ENCODE assay signal across 7 cellular contexts in genomic region chr2:219395056-219395455, GRCh38. TPM values are rescaled to one million over a fixed set of nuclear protein-coding genes. Genes with fewer than 3 reads are reported as not detected.
"Had no signal": no experiment of that assay in that cellular context is flagged by ENCODE, and none has a peak within 500 bp of the region (broad histone marks: within the 10 kb centered on the region; RNA-seq: fewer than 3 reads in every experiment).

No MANE protein-coding gene starts in this region.

RNA-seq across cellular contexts. Expression of gene DES, which starts 23.1 kb away (rescaled TPM):
- total RNA-seq: activated naive CD4-positive, alpha-beta T cell treated with anti-CD3 and anti-CD28 coated beads for 36 hours; activated naive CD4-positive, alpha-beta T cell treated with anti-CD3 and anti-CD28 coated beads, Interleukin-2, amount 50 U/mL, for 72 hours; activated naive CD8-positive, alpha-beta T cell treated with anti-CD3 and anti-CD28 coated beads, Interleukin-2, amount 10 ng/mL, durations not matched to agents 7 days and 5 days; activated T-helper 1 cell treated with anti-CD3 and anti-CD28 coated beads, Interleukin-12 subunit alpha, Interleukin-12 subunit beta, Interleukin-2, Interleukin-4 antibody, amounts not matched to agents 30 ng/mL and 10 ng/mL and 1 ng/mL, durations not matched to agents 14 hours and 24 hours and 36 hours; activated T-helper 17 cell treated with anti-CD3 and anti-CD28 coated beads, Interleukin-2, amount 50 U/mL, for 72 hours; activated T-helper 2 cell treated with anti-CD3 and anti-CD28 coated beads, Interferon-gamma antibody, Interleukin-2, Interleukin-4, amounts not matched to agents 10 μg/mL and 5 μg/mL and 100 μg/mL, durations not matched to agents 14 hours and 24 hours and 36 hours; bronchial epithelial cell had no signal

RNA-seq across cellular contexts. Expression of gene SPEG, which starts 39.6 kb away (rescaled TPM):
- total RNA-seq: activated T-helper 2 cell treated with anti-CD3 and anti-CD28 coated beads, Interferon-gamma antibody, Interleukin-2, Interleukin-4, amounts not matched to agents 10 μg/mL and 5 μg/mL and 100 μg/mL, durations not matched to agents 14 hours and 24 hours and 36 hours had no signal
